Comparison of ENCODE assay signal across 8 cellular contexts in genomic region chr13:49240017-49240416, GRCh38. TPM values are rescaled to one million over a fixed set of nuclear protein-coding genes. Genes with fewer than 3 reads are reported as not detected.
A peak's percentile ranks its signal among the peaks of the same experiment; 100 is the strongest.
DNase-seq lines count a peak whose midpoint lies in the region; ATAC-seq and TF ChIP-seq lines count a peak whose summit lies in the region.

No MANE protein-coding gene starts in this region.

- H3K27me3 ChIP-seq in esophagus muscularis mucosa = no peaks in the 10 kb centered on the region

- WGBS in esophagus muscularis mucosa = 49% methylated on average over 4 of the region's 4 CpGs

- no peak overlapping the region for H3K27ac ChIP-seq in esophagus muscularis mucosa (replicated peaks in 1 of 4)

- H3K9me3 ChIP-seq in esophagus muscularis mucosa = no peaks in the 10 kb centered on the region

- TF ChIP-seq CTCF in esophagus muscularis mucosa (IDR thresholded peaks at IDR 0.05) = peak; percentile 26 to 46 (median 31)

- no peak for ATAC-seq in HG02610 (IDR thresholded peaks at IDR 0.05; ENCODE audit: unreplicated experiment)

- no peak for TF ChIP-seq EP300 in esophagus muscularis mucosa (IDR thresholded peaks at IDR 0.05)

- DNase-seq in DMS 273 (lab: John Stamatoyannopoulos, UW; ENCODE audit: unreplicated experiment) (peak; percentile 48), DMS 273 treated with DMSO at 0.1 percent for 48 hours (lab: John Stamatoyannopoulos, UW) (no peak), HCEC 1CT (peak; percentile 52), T-helper 9 cell (peak; percentile 14), esophagus muscularis mucosa (ENCODE audit: extremely low spot score) (no peak), NCI-H1092 (lab: John Stamatoyannopoulos, UW) (no peak)
- peak; percentile 33 to 36 for DNase-seq in stimulated activated CD4-positive, alpha-beta T cell treated with anti-CD3 and anti-CD28 coated beads, Interleukin-2, amount 100 ng/mL, for 24 hours

- intact Hi-C loops in esophagus muscularis mucosa (cut with DNase I) = loop anchor here (10.0 kb wide), 1 partner anchor 265 kb away; the partner anchor contains the start of gene FNDC3A

- no peaks in the 10 kb centered on the region for H3K36me3 ChIP-seq in esophagus muscularis mucosa

- H3K4me1 ChIP-seq in esophagus muscularis mucosa = no peaks in the 10 kb centered on the region

- no peak for TF ChIP-seq POLR2A in esophagus muscularis mucosa (IDR thresholded peaks at IDR 0.05; ENCODE audit: low read depth)

- H3K4me3 ChIP-seq in esophagus muscularis mucosa = no peak overlapping the region

RNA-seq across cellular contexts. Expression of gene CDADC1, which starts 7.7 kb away (rescaled TPM):
- 1 to 10 TPM; 6.2 to 7.5 (median 6.5) TPM for total RNA-seq in esophagus muscularis mucosa

RNA-seq across cellular contexts. Expression of gene MLNR, which starts 19.9 kb away (rescaled TPM):
- under 1 TPM in 1 of 4 donors, not detected in 3; 0.34 TPM for total RNA-seq in esophagus muscularis mucosa

Comparison
In these comparisons a context has a peak if more than half of its experiments do, and no peak if none do; other contexts are left out.
1. DNase-seq: peak in DMS 273 (single experiment), HCEC 1CT (single experiment), T-helper 9 cell (single experiment) and stimulated activated CD4-positive, alpha-beta T cell treated with anti-CD3 and anti-CD28 coated beads, Interleukin-2, amount 100 ng/mL, for 24 hours (2 of 2); none in DMS 273 treated with DMSO at 0.1 percent for 48 hours (single experiment), esophagus muscularis mucosa (single experiment) and NCI-H1092 (single experiment).